ENCODE assay signal across 11 cellular contexts in the genomic region with DNA sequence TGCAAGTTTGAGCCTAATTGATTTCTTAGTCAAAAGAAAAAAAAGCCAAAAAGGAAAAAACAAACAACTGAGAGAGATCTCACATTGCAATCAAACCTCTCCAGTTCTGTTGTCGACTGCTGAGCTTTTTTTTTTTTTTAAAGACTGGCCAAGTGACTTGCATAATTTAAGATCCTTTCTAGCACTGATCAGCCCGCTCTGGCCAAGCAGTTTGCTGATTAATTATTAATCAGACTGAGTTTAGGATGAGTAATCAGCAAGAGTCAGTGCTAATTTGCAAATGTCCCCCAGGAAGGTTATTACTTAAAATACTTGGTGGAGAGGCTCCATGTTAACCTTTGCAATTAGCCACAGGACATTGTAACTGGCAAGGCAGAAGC. TPM values are rescaled to one million over a fixed set of nuclear protein-coding genes. Genes with fewer than 3 reads are reported as not detected.
A peak's percentile ranks its signal among the peaks of the same experiment; 100 is the strongest.
DNase-seq lines count a peak whose midpoint lies in the region; ATAC-seq, FAIRE-seq and TF ChIP-seq lines count a peak whose summit lies in the region.
"Had no signal": no experiment of that assay in that cellular context is flagged by ENCODE, and none has a peak within 500 bp of the region (broad histone marks: within the 10 kb centered on the region; RNA-seq: fewer than 3 reads in every experiment).

No MANE protein-coding gene starts in this region.

- TF ChIP-seq CTCF in ovary (IDR thresholded peaks at IDR 0.05), result no peak

- H3K4me3 ChIP-seq in right cardiac atrium (ENCODE audit: low read length) (no peak overlapping the region), ovary (no peak overlapping the region), H7 (ENCODE audit: insufficient read depth, low read depth, low read length) (no peak overlapping the region)

- H3K4me1 Mint-ChIP-seq in stimulated activated effector memory CD8-positive, alpha-beta T cell treated with anti-CD3 and anti-CD28 coated beads, Interleukin-12 subunit alpha, Interleukin-12 subunit beta, amount 100 ng/mL, for 72 hours, result no peaks in the 10 kb centered on the region
- H3K4me1 Mint-ChIP-seq: naive thymus-derived CD8-positive, alpha-beta T cell had no signal

- H3K36me3 ChIP-seq in ovary (no peaks in the 10 kb centered on the region), H7 (replicated peaks; ENCODE audit: control insufficient read depth, insufficient read depth, low read length) (no peaks in the 10 kb centered on the region)

- H3K9me3 ChIP-seq in right cardiac atrium (ENCODE audit: control insufficient read depth, low read length) (no peaks in the 10 kb centered on the region), ovary (no peaks in the 10 kb centered on the region)

- H3K27ac ChIP-seq in right cardiac atrium (ENCODE audit: low read length) (peak overlapping the region; percentile 30), ovary (no peak overlapping the region)

- TF ChIP-seq EP300 in ovary (IDR thresholded peaks at IDR 0.05), result no peak

- no peak for TF ChIP-seq POLR2A in ovary (IDR thresholded peaks at IDR 0.05)

- peaks cover 10% of the 10 kb centered on the region for H3K4me1 ChIP-seq in right cardiac atrium (ENCODE audit: control insufficient read depth, insufficient read depth, low read length)
- H3K4me1 ChIP-seq in ovary (ENCODE audit: insufficient read depth), result no peaks in the 10 kb centered on the region

- no peaks in the 10 kb centered on the region for H3K27me3 ChIP-seq in right cardiac atrium (ENCODE audit: control insufficient read depth, insufficient read depth)
- H3K27me3 ChIP-seq in ovary, result no peaks in the 10 kb centered on the region
- H3K27me3 ChIP-seq in H7 (ENCODE audit: control insufficient read depth, insufficient read depth, low read length), result no peaks in the 10 kb centered on the region

- H3K4me3 Mint-ChIP-seq in stimulated activated effector memory CD8-positive, alpha-beta T cell treated with anti-CD3 and anti-CD28 coated beads, Interleukin-12 subunit alpha, Interleukin-12 subunit beta, amount 100 ng/mL, for 72 hours, result no peak overlapping the region
- H3K4me3 Mint-ChIP-seq: naive thymus-derived CD8-positive, alpha-beta T cell had no signal

- peak; percentile 31 for ATAC-seq in GM21717 (IDR thresholded peaks at IDR 0.05; ENCODE audit: unreplicated experiment)
- peak; percentile 47 for ATAC-seq in HG03520 (IDR thresholded peaks at IDR 0.05; ENCODE audit: unreplicated experiment)
- no peak for ATAC-seq in right cardiac atrium
- no peak for ATAC-seq in stimulated activated effector memory CD8-positive, alpha-beta T cell treated with anti-CD3 and anti-CD28 coated beads, Interleukin-12 subunit alpha, Interleukin-12 subunit beta, amount 100 ng/mL, for 72 hours
- ATAC-seq: naive thymus-derived CD8-positive, alpha-beta T cell had no signal

- H3K27ac Mint-ChIP-seq in stimulated activated effector memory CD8-positive, alpha-beta T cell treated with anti-CD3 and anti-CD28 coated beads, Interleukin-12 subunit alpha, Interleukin-12 subunit beta, amount 100 ng/mL, for 72 hours, result no peak overlapping the region
- H3K27ac Mint-ChIP-seq: naive thymus-derived CD8-positive, alpha-beta T cell had no signal

- WGBS in right cardiac atrium, result 18% methylated on average over 2 of the region's 2 CpGs
- WGBS in ovary, 3 donors, result 18 to 20% (median 19%) methylated on average over 2 of the region's 2 CpGs

- FAIRE-seq in GM18507 (lab: Jason Lieb, UNC), result no peak
- FAIRE-seq: endometrium had no signal

- H3K36me3 Mint-ChIP-seq in stimulated activated effector memory CD8-positive, alpha-beta T cell treated with anti-CD3 and anti-CD28 coated beads, Interleukin-12 subunit alpha, Interleukin-12 subunit beta, amount 100 ng/mL, for 72 hours, result no peaks in the 10 kb centered on the region
- H3K36me3 Mint-ChIP-seq: naive thymus-derived CD8-positive, alpha-beta T cell had no signal

- peaks cover 3% of the 10 kb centered on the region for H3K9me3 Mint-ChIP-seq in stimulated activated effector memory CD8-positive, alpha-beta T cell treated with anti-CD3 and anti-CD28 coated beads, Interleukin-12 subunit alpha, Interleukin-12 subunit beta, amount 100 ng/mL, for 72 hours

- intact Hi-C loops in right cardiac atrium (cut with DNase I), result no loop called here
- intact Hi-C loops in ovary (cut with DNase I), result no loop called here

- DNase-seq in GM18507 (ENCODE audit: extremely low spot score, insufficient read length, low read depth), result peak; percentile 30
- no peak for DNase-seq in right cardiac atrium
- DNase-seq in SIG-M5 treated with dmso at 0.1 percent for 504 hours (lab: John Stamatoyannopoulos, UW; ENCODE audit: unreplicated experiment), result no peak
- DNase-seq in stimulated activated effector memory CD8-positive, alpha-beta T cell treated with anti-CD3 and anti-CD28 coated beads, Interleukin-12 subunit alpha, Interleukin-12 subunit beta, amount 100 ng/mL, for 72 hours (ENCODE audit: low spot score in 2 of 2), result no peak
- no peak for DNase-seq in ovary
- DNase-seq in H7, result no peak
- DNase-seq: activated T-cell treated with anti-CD3 and anti-CD28 coated beads, Interleukin-2, amount 50 U/mL, for 48 hours; naive thymus-derived CD8-positive, alpha-beta T cell had no signal

RNA-seq across cellular contexts. Expression of a gene that starts 39.3 kb away (rescaled TPM):
- not detected for total RNA-seq in right cardiac atrium
- polyA plus RNA-seq in right cardiac atrium, result not detected
- not detected for total RNA-seq in ovary
- polyA plus RNA-seq in ovary, result not detected
- not detected in 2 replicates for total RNA-seq in H7 (2014; rRNA removed; shearing (Covaris generic))
- total RNA-seq: naive thymus-derived CD8-positive, alpha-beta T cell had no signal
- polyA plus RNA-seq: naive thymus-derived CD8-positive, alpha-beta T cell had no signal

Comparison
In these comparisons a context has a peak if more than half of its experiments do, and no peak if none do; other contexts are left out.
1. ATAC-seq: peak in GM21717 (single experiment) and HG03520 (single experiment); none in right cardiac atrium (0 of 2) and stimulated activated effector memory CD8-positive, alpha-beta T cell treated with anti-CD3 and anti-CD28 coated beads, Interleukin-12 subunit alpha, Interleukin-12 subunit beta, amount 100 ng/mL, for 72 hours (single experiment).